1 cellular context compared by ENCODE assay signal in genomic region chr14:74296037-74296467, GRCh38.
A peak's percentile ranks its signal among the peaks of the same experiment; 100 is the strongest.
TF ChIP-seq lines count a peak whose summit lies in the region.

No MANE protein-coding gene starts in this region.

TF ChIP-seq in HepG2, 621 proteins besides CTCF, POLR2A, EP300 and RAD21 (continued from another document and continues in another):
- no peak for TF ChIP-seq ZNF142 (CRISPR knock-in tag; IDR thresholded peaks at IDR 0.05)
- no peak for TF ChIP-seq ZNF614 (CRISPR knock-in tag; IDR thresholded peaks at IDR 0.05; ENCODE audit: borderline replicate concordance)
- TF ChIP-seq UBTF (CRISPR knock-in tag; IDR thresholded peaks at IDR 0.05): no peak; the same call in 1 of the 2 replicates
- no peak for TF ChIP-seq PRDM15 (CRISPR knock-in tag; IDR thresholded peaks at IDR 0.05)
- TF ChIP-seq PPARG (CRISPR knock-in tag; conservative IDR thresholded peaks at IDR 0.05): 0 out of 2 replicates have a peak, but pooled peaks have one; percentile 17
- no peak for TF ChIP-seq ZBTB3 (CRISPR knock-in tag; IDR thresholded peaks at IDR 0.05; ENCODE audit: borderline replicate concordance, low read depth)
- peak; percentile 55; the same call in 1 of the 2 replicates for TF ChIP-seq ZNF33B (CRISPR knock-in tag; IDR thresholded peaks at IDR 0.05)
- TF ChIP-seq NFYC (CRISPR knock-in tag; IDR thresholded peaks at IDR 0.05): no peak
- no peak for TF ChIP-seq ZNF20 (CRISPR knock-in tag; IDR thresholded peaks at IDR 0.05)
- no peak for TF ChIP-seq ZNF543 (CRISPR knock-in tag; IDR thresholded peaks at IDR 0.05)
- TF ChIP-seq PATZ1 (CRISPR knock-in tag; IDR thresholded peaks at IDR 0.05): peak; percentile 56
- TF ChIP-seq ZFY (CRISPR knock-in tag; IDR thresholded peaks at IDR 0.05): peak; percentile 77
- TF ChIP-seq PHF21A (CRISPR knock-in tag; IDR thresholded peaks at IDR 0.05): no peak
- TF ChIP-seq FOXO4 (CRISPR knock-in tag; conservative IDR thresholded peaks at IDR 0.05): no peak
- TF ChIP-seq SALL1 (CRISPR knock-in tag; IDR thresholded peaks at IDR 0.05): peak; percentile 95
- TF ChIP-seq SRY (CRISPR knock-in tag; IDR thresholded peaks at IDR 0.05): no peak
- no peak for TF ChIP-seq TCF7 (IDR thresholded peaks at IDR 0.05; ENCODE audit: low read depth)
- no peak for TF ChIP-seq PCBP2 (optimal IDR thresholded peaks at IDR 0.05; ENCODE audit: low read depth, low read length, poor library complexity, severe bottlenecking)
- peak; percentile 54 for TF ChIP-seq FOXA3 (CRISPR knock-in tag; IDR thresholded peaks at IDR 0.05)
- TF ChIP-seq ZNF382 (CRISPR knock-in tag; IDR thresholded peaks at IDR 0.05; ENCODE audit: borderline replicate concordance): no peak
- TF ChIP-seq HOXA3 (CRISPR knock-in tag; IDR thresholded peaks at IDR 0.05): peak; percentile 76; the same call in 1 of the 2 replicates
- peak; percentile 75 for TF ChIP-seq ARID5B (CRISPR knock-in tag; IDR thresholded peaks at IDR 0.05)
- no peak for TF ChIP-seq ZNF121 (CRISPR knock-in tag; IDR thresholded peaks at IDR 0.05)
- no peak for TF ChIP-seq ZNF770 (CRISPR knock-in tag; IDR thresholded peaks at IDR 0.05)
- 0 out of 2 replicates have a peak, but pooled peaks have one; percentile 65 for TF ChIP-seq KDM3A (CRISPR knock-in tag; IDR thresholded peaks at IDR 0.05; ENCODE audit: low read depth)
- TF ChIP-seq ZNF556 (CRISPR knock-in tag; IDR thresholded peaks at IDR 0.05; ENCODE audit: borderline replicate concordance): peak; percentile 49; the same call in 1 of the 2 replicates
- peak; percentile 93 for TF ChIP-seq ZNF574 (CRISPR knock-in tag; IDR thresholded peaks at IDR 0.05)
